ENCODE assay signal across 14 cellular contexts in genomic region chr12:4147051-4147481, GRCh38.
A peak's percentile ranks its signal among the peaks of the same experiment; 100 is the strongest.
DNase-seq lines count a peak whose midpoint lies in the region; ATAC-seq, FAIRE-seq and TF ChIP-seq lines count a peak whose summit lies in the region.
"Had no signal": no experiment of that assay in that cellular context is flagged by ENCODE, and none has a peak within 500 bp of the region (broad histone marks: within the 10 kb centered on the region; RNA-seq: fewer than 3 reads in every experiment).

No MANE protein-coding gene starts in this region.

- no peaks in the 10 kb centered on the region for H3K79me2 ChIP-seq in OCI-LY7 (ENCODE audit: insufficient read depth, low read depth, low read length)

- no peaks in the 10 kb centered on the region for H3K9me2 ChIP-seq in OCI-LY7 (ENCODE audit: insufficient read depth, low read length)

- peaks cover 24% of the 10 kb centered on the region for H3K36me3 Mint-ChIP-seq in activated naive CD4-positive, alpha-beta T cell treated with anti-CD3 and anti-CD28 coated beads, Interleukin-2, amount 10 ng/mL, durations not matched to agents 7 days and 5 days

- H4K20me1 ChIP-seq in OCI-LY7 (ENCODE audit: insufficient read depth, low read length): no peaks in the 10 kb centered on the region

- H3K9me3 ChIP-seq in OCI-LY7 (ENCODE audit: low read length): no peaks in the 10 kb centered on the region
- H3K9me3 ChIP-seq: transverse colon had no signal

- CTCF ChIA-PET in activated naive CD4-positive, alpha-beta T cell treated with anti-CD3 and anti-CD28 coated beads, Interleukin-2, amount 10 ng/mL, durations not matched to agents 7 days and 5 days (lab: Charles Lee): interaction anchor here (0.6 to 8.3 kb wide), 5 partner anchors 11 to 263 kb away, joined by 3 to 55 read pairs (median 4); no protein-coding TSS in a partner anchor
- CTCF ChIA-PET in OCI-LY7 (lab: Charles Lee; ENCODE audit: unreplicated experiment): no interaction called here

- H3K4me3 ChIP-seq in OCI-LY7 (ENCODE audit: low read depth, low read length, poor library complexity, severe bottlenecking): no peak overlapping the region
- no peak overlapping the region for H3K4me3 ChIP-seq in coronary artery
- H3K4me3 ChIP-seq: transverse colon had no signal

- TF ChIP-seq CTCF in OCI-LY7 (conservative IDR thresholded peaks at IDR 0.05; ENCODE audit: low read length) (no peak), coronary artery (IDR thresholded peaks at IDR 0.05) (no peak)

- peak; percentile 68 for FAIRE-seq in urothelium cell line (lab: Jason Lieb, UNC)

- H3K4me3 Mint-ChIP-seq in activated naive CD4-positive, alpha-beta T cell treated with anti-CD3 and anti-CD28 coated beads, Interleukin-2, amount 10 ng/mL, durations not matched to agents 7 days and 5 days: no peak overlapping the region
- H3K4me3 Mint-ChIP-seq: neural crest cell had no signal

- POLR2A ChIA-PET in OCI-LY7 (lab: Charles Lee): interaction anchor here (0.8 kb wide), 1 partner anchor 179 kb away, joined by 3 read pairs; no protein-coding TSS in a partner anchor

- peak overlapping the region; percentile 47 for H3K4me2 ChIP-seq in OCI-LY7 (ENCODE audit: low read length)

- no peak for DNase-seq in activated naive CD4-positive, alpha-beta T cell treated with anti-CD3 and anti-CD28 coated beads, Interleukin-2, amount 10 ng/mL, durations not matched to agents 7 days and 5 days
- DNase-seq in activated naive CD4-positive, alpha-beta T cell treated with Interleukin-2 at 50 U/mL for 16 hours: no peak
- DNase-seq in OCI-LY7 (ENCODE audit: low spot score): no peak
- peak; percentile 40 for DNase-seq in coronary artery (ENCODE audit: low spot score)
- no peak for DNase-seq in urothelium cell line (ENCODE audit: low spot score)
- DNase-seq in stimulated activated CD4-positive, alpha-beta T cell treated with anti-CD3 and anti-CD28 coated beads, Interleukin-4, amount 100 ng/mL, for 24 hours: no peak
- DNase-seq: foreskin melanocyte, NCI-H187, NCI-H524, right cardiac atrium, transverse colon had no signal

- H3K36me3 ChIP-seq in OCI-LY7 (ENCODE audit: insufficient read depth, low read length): no peaks in the 10 kb centered on the region
- H3K36me3 ChIP-seq: transverse colon had no signal

- H2AFZ ChIP-seq in OCI-LY7 (ENCODE audit: low read length): no peak overlapping the region

- intact Hi-C loops in OCI-LY7 (cut with micrococcal nuclease; ENCODE audit: unreplicated experiment): no loop called here

- H3K27ac Mint-ChIP-seq in activated naive CD4-positive, alpha-beta T cell treated with anti-CD3 and anti-CD28 coated beads, Interleukin-2, amount 10 ng/mL, durations not matched to agents 7 days and 5 days: peak overlapping the region; percentile 89

- H3K27ac ChIP-seq in OCI-LY7 (ENCODE audit: low read depth, low read length, poor library complexity, severe bottlenecking) (no peak overlapping the region), coronary artery (no peak overlapping the region)
- H3K27ac ChIP-seq: transverse colon had no signal

- peaks cover 25% of the 10 kb centered on the region for H3K9me3 Mint-ChIP-seq in activated naive CD4-positive, alpha-beta T cell treated with anti-CD3 and anti-CD28 coated beads, Interleukin-2, amount 10 ng/mL, durations not matched to agents 7 days and 5 days

- no peaks in the 10 kb centered on the region for H3K27me3 Mint-ChIP-seq in activated naive CD4-positive, alpha-beta T cell treated with anti-CD3 and anti-CD28 coated beads, Interleukin-2, amount 10 ng/mL, durations not matched to agents 7 days and 5 days

- H3K4me1 Mint-ChIP-seq in activated naive CD4-positive, alpha-beta T cell treated with anti-CD3 and anti-CD28 coated beads, Interleukin-2, amount 10 ng/mL, durations not matched to agents 7 days and 5 days: peaks cover 92% of the 10 kb centered on the region

- no TSS peak for BruUV-seq in OCI-LY7 (replicated peaks; lab: Mats Ljungman, UMichigan)

- H3K4me1 ChIP-seq in OCI-LY7 (ENCODE audit: insufficient read depth, low read length, poor library complexity, severe bottlenecking): peaks cover 45% of the 10 kb centered on the region

- ATAC-seq in GM21390 (IDR thresholded peaks at IDR 0.05; ENCODE audit: unreplicated experiment): no peak
- no peak for ATAC-seq in HG03460 (IDR thresholded peaks at IDR 0.05; ENCODE audit: unreplicated experiment)
- ATAC-seq: right cardiac atrium had no signal
